Comparison of ENCODE assay signal across 8 cellular contexts in the genomic region with DNA sequence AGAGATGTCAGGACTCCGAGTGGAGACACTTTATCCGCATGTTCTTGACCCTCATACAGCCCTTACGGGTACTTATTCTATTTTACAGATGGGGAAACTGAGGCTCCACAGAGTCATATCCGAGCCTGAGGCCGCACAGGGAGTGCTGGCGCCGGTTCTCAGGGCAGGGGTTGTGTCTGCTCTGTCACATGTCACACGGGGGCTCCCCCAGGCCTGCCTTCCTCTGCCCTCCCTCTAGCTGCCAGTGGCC. TPM values are rescaled to one million over a fixed set of nuclear protein-coding genes. Genes with fewer than 3 reads are reported as not detected.
DNase-seq lines count a peak whose midpoint lies in the region; ATAC-seq and TF ChIP-seq lines count a peak whose summit lies in the region.

No MANE protein-coding gene starts in this region.

- no peak overlapping the region for H3K4me3 Mint-ChIP-seq in stimulated activated memory B cell treated with anti-CD40 and anti-IgM and Interleukin-4, amounts not matched to agents 10 μg/mL and 1 μg/mL and 100 μg/mL, for 72 hours

- H3K27me3 ChIP-seq in HUES48 (ENCODE audit: control insufficient read depth, insufficient read depth, low read length) (no peaks in the 10 kb centered on the region), adrenal gland (no peaks in the 10 kb centered on the region), right lobe of liver (no peaks in the 10 kb centered on the region)

- H3K27me3 Mint-ChIP-seq in stimulated activated memory B cell treated with anti-CD40 and anti-IgM and Interleukin-4, amounts not matched to agents 10 μg/mL and 1 μg/mL and 100 μg/mL, for 72 hours: no peaks in the 10 kb centered on the region

- peaks cover 3% of the 10 kb centered on the region for H3K9me3 Mint-ChIP-seq in stimulated activated memory B cell treated with anti-CD40 and anti-IgM and Interleukin-4, amounts not matched to agents 10 μg/mL and 1 μg/mL and 100 μg/mL, for 72 hours

- H3K9ac ChIP-seq in HUES48 (ENCODE audit: low read depth, low read length): no peak overlapping the region

- intact Hi-C loops in adrenal gland (cut with DNase I): no loop called here
- intact Hi-C loops in right lobe of liver (cut with DNase I): no loop called here

- WGBS in adrenal gland, 4 donors: 42 to 49% (median 44%) methylated on average over 7 to 8 of the region's 8 CpGs
- 10% methylated on average over 6 of the region's 8 CpGs for WGBS in right lobe of liver (ENCODE audit: insufficient coverage, low coverage, low lambda C conversion rate, missing lambda C conversion rate)

- peaks cover 39% of the 10 kb centered on the region for H3K4me1 ChIP-seq in HUES48 (ENCODE audit: control insufficient read depth, insufficient read depth, low read length)
- H3K4me1 ChIP-seq in adrenal gland (replicated peaks in 1 of 2): peaks cover 30 to 53% of the 10 kb centered on the region in 2 donors
- peaks cover 0 to 47% (median 26%) of the 10 kb centered on the region in 4 donors for H3K4me1 ChIP-seq in right lobe of liver

- TF ChIP-seq POLR2A in adrenal gland (IDR thresholded peaks at IDR 0.05) (no peak), right lobe of liver (IDR thresholded peaks at IDR 0.05) (peak; percentile 22)

- ATAC-seq in right lobe of liver: peak in 1 of 4 donors; percentile 0
- no peak for ATAC-seq in stimulated activated memory B cell treated with anti-CD40 and anti-IgM and Interleukin-4, amounts not matched to agents 10 μg/mL and 1 μg/mL and 100 μg/mL, for 72 hours

- H3K36me3 Mint-ChIP-seq in stimulated activated memory B cell treated with anti-CD40 and anti-IgM and Interleukin-4, amounts not matched to agents 10 μg/mL and 1 μg/mL and 100 μg/mL, for 72 hours: no peaks in the 10 kb centered on the region

- no peak overlapping the region for H3K4me3 ChIP-seq in HUES48 (ENCODE audit: low read depth, low read length)
- H3K4me3 ChIP-seq in adrenal gland: peak overlapping the region in 1 of 4 donors; percentile 99
- peak overlapping the region; percentile 77 to 96 (median 94) for H3K4me3 ChIP-seq in right lobe of liver

- H3K27ac Mint-ChIP-seq in stimulated activated memory B cell treated with anti-CD40 and anti-IgM and Interleukin-4, amounts not matched to agents 10 μg/mL and 1 μg/mL and 100 μg/mL, for 72 hours: peak overlapping the region; percentile 70

- H3K9me3 ChIP-seq in HUES48 (ENCODE audit: control insufficient read depth, insufficient read depth, low read length) (no peaks in the 10 kb centered on the region), adrenal gland (replicated peaks in 1 of 3) (no peaks in the 10 kb centered on the region), right lobe of liver (no peaks in the 10 kb centered on the region)

- TF ChIP-seq CTCF in adrenal gland (IDR thresholded peaks at IDR 0.05): no peak
- no peak for TF ChIP-seq CTCF in right lobe of liver (IDR thresholded peaks at IDR 0.05)

- peaks cover 64% of the 10 kb centered on the region for H3K4me1 Mint-ChIP-seq in stimulated activated memory B cell treated with anti-CD40 and anti-IgM and Interleukin-4, amounts not matched to agents 10 μg/mL and 1 μg/mL and 100 μg/mL, for 72 hours

- DNase-seq in adrenal gland (no peak), right lobe of liver (no peak), SKM-1 (lab: John Stamatoyannopoulos, UW; ENCODE audit: unreplicated experiment) (no peak), NCI-H128 (lab: John Stamatoyannopoulos, UW; ENCODE audit: unreplicated experiment) (no peak), SK-N-DZ (ENCODE audit: low spot score) (no peak), globus pallidus (ENCODE audit: low spot score) (no peak)

- peak overlapping the region; percentile 48 for H3K27ac ChIP-seq in HUES48 (ENCODE audit: low read depth, low read length)
- peak overlapping the region; percentile 48 to 94 (median 87) for H3K27ac ChIP-seq in adrenal gland
- peak overlapping the region; percentile 70 to 89 (median 78) for H3K27ac ChIP-seq in right lobe of liver

- H3K36me3 ChIP-seq in HUES48 (ENCODE audit: control insufficient read depth, insufficient read depth, low read length) (no peaks in the 10 kb centered on the region), adrenal gland (replicated peaks in 1 of 2) (no peaks in the 10 kb centered on the region), right lobe of liver (no peaks in the 10 kb centered on the region)

RNA-seq across cellular contexts. Expression of a gene that starts 1.0 kb away (rescaled TPM):
- total RNA-seq in adrenal gland (10 to 100 TPM; 36.8 to 72.9 (median 62.0) TPM), right lobe of liver (10 to 100 TPM; 47.5 to 98.2 (median 71.4) TPM)
- polyA plus RNA-seq in adrenal gland: 100 to 1,000 TPM in 2 of 3 donors, 10 to 100 TPM in 1; 16.3 to 217 (median 117) TPM
- 12.4 and 17.6 TPM in 2 replicates for polyA plus RNA-seq in SK-N-DZ (2014; cell fraction: cytosol; rRNA removed)
- polyA plus RNA-seq in SK-N-DZ (2014; cell fraction: nucleus; rRNA removed): 28.3 and 37.7 TPM in 2 replicates

RNA-seq across cellular contexts. Expression of a gene that starts 35.6 kb away (rescaled TPM):
- total RNA-seq in adrenal gland (10 to 100 TPM in 6 of 8 donors, 1 to 10 TPM in 2; 6.9 to 39.1 (median 18.2) TPM), right lobe of liver (10 to 100 TPM in 5 of 6 experiments, 1 to 10 TPM in 1; 8.1 to 50.5 (median 36.8) TPM)
- polyA plus RNA-seq in adrenal gland: 10 to 100 TPM in 2 of 3 donors, 1 to 10 TPM in 1; 5.6 to 20.1 (median 16.7) TPM
- 0.26 and 0.58 TPM in 2 replicates for polyA plus RNA-seq in SK-N-DZ (2014; cell fraction: cytosol; rRNA removed)
- 1.4 and 2.1 TPM in 2 replicates for polyA plus RNA-seq in SK-N-DZ (2014; cell fraction: nucleus; rRNA removed)
